In the genomic region with DNA sequence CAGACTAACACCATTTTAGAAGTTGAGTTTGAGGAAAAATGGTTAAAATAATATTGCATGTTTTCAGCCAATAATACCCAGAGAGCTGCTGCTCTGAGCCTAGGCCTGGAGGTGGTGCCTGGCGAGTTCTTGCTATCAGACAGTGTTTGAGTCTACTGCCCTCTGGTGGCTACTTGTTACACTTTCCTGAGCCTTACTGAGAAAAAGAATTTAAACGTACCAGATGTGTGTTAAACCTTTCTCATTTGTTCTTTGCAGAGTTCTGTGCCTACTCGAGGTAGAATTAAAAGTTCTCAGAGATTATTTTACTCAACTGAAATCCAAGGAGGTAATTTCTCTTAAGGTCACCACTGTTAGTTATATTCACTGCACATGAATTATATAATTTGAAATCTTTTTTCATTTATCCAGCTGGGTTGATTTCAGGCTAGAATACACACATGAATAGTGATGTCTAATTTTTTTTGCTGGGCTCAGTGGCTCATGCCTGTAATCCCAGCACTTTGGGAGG, we compare ENCODE assay signal across 8 cellular contexts. TPM values are rescaled to one million over a fixed set of nuclear protein-coding genes. Genes with fewer than 3 reads are reported as not detected.
A peak's percentile ranks its signal among the peaks of the same experiment; 100 is the strongest.
DNase-seq lines count a peak whose midpoint lies in the region; ATAC-seq and TF ChIP-seq lines count a peak whose summit lies in the region.

No MANE protein-coding gene starts in this region.

- H3K79me2 ChIP-seq in neural progenitor cell (ENCODE audit: low read depth): no peaks in the 10 kb centered on the region

- no peak overlapping the region for H3K4me3 ChIP-seq in fibroblast of pulmonary artery (replicated peaks; ENCODE audit: low read depth, low read length)
- no peak overlapping the region for H3K4me3 ChIP-seq in neural progenitor cell

- H3K9me3 Mint-ChIP-seq in activated T-cell treated with anti-CD3 and anti-CD28 coated beads, Interleukin-2, amount 50 U/mL, for 4 hours: no peaks in the 10 kb centered on the region
- no peaks in the 10 kb centered on the region for H3K9me3 Mint-ChIP-seq in neural progenitor cell

- H3K27me3 Mint-ChIP-seq in activated T-cell treated with anti-CD3 and anti-CD28 coated beads, Interleukin-2, amount 50 U/mL, for 4 hours (ENCODE audit: low read depth): no peaks in the 10 kb centered on the region
- H3K27me3 Mint-ChIP-seq in neural progenitor cell (ENCODE audit: insufficient read depth, low read depth): peaks cover 2% of the 10 kb centered on the region

- no peak overlapping the region for H3K27ac ChIP-seq in neural progenitor cell

- DNase-seq in DMS53 (lab: John Stamatoyannopoulos, UW) (peak; percentile 93), H4 (ENCODE audit: low spot score) (peak; percentile 82), M059J (ENCODE audit: low read depth) (peak; percentile 87), RKO (ENCODE audit: low spot score) (peak; percentile 94), fibroblast of pulmonary artery (ENCODE audit: low read depth) (peak; percentile 96), neural progenitor cell (ENCODE audit: low spot score) (peak; percentile 91), stromal cell of bone marrow (ENCODE audit: low read depth) (peak; percentile 72)
- peak; percentile 71 for DNase-seq in activated T-cell treated with anti-CD3 and anti-CD28 coated beads, Interleukin-2, amount 50 U/mL, for 4 hours

- H3K9me3 ChIP-seq in neural progenitor cell (ENCODE audit: low read depth): no peaks in the 10 kb centered on the region

- TF ChIP-seq CTCF in fibroblast of pulmonary artery (IDR thresholded peaks at IDR 0.05; ENCODE audit: low read length, missing control alignments): peak; percentile 83
- peak; percentile 92 for TF ChIP-seq CTCF in neural progenitor cell (IDR thresholded peaks at IDR 0.05)

- H3K4me3 Mint-ChIP-seq in activated T-cell treated with anti-CD3 and anti-CD28 coated beads, Interleukin-2, amount 50 U/mL, for 4 hours: no peak overlapping the region
- no peak overlapping the region for H3K4me3 Mint-ChIP-seq in neural progenitor cell

- no peak overlapping the region for H3K4me2 ChIP-seq in neural progenitor cell

- H2AFZ ChIP-seq in neural progenitor cell (replicated peaks): no peak overlapping the region

- no peak overlapping the region for H3K9ac ChIP-seq in neural progenitor cell

- peaks cover 7% of the 10 kb centered on the region for H3K36me3 Mint-ChIP-seq in activated T-cell treated with anti-CD3 and anti-CD28 coated beads, Interleukin-2, amount 50 U/mL, for 4 hours (ENCODE audit: insufficient read depth)
- peaks cover 10% of the 10 kb centered on the region for H3K36me3 Mint-ChIP-seq in neural progenitor cell

- no peak overlapping the region for H3K27ac Mint-ChIP-seq in neural progenitor cell

- H3K27me3 ChIP-seq in neural progenitor cell: no peaks in the 10 kb centered on the region

- H4K20me1 ChIP-seq in neural progenitor cell (ENCODE audit: low read depth): no peaks in the 10 kb centered on the region

- H3K4me1 ChIP-seq in neural progenitor cell: no peaks in the 10 kb centered on the region

- peak; percentile 93 to 99 for ATAC-seq in activated T-cell treated with anti-CD3 and anti-CD28 coated beads, Interleukin-2, amount 50 U/mL, for 4 hours

- no peaks in the 10 kb centered on the region for H3F3A ChIP-seq in neural progenitor cell (ENCODE audit: low read depth)

- H3K4me1 Mint-ChIP-seq in activated T-cell treated with anti-CD3 and anti-CD28 coated beads, Interleukin-2, amount 50 U/mL, for 4 hours (ENCODE audit: low read depth): peaks cover 5% of the 10 kb centered on the region
- H3K4me1 Mint-ChIP-seq in neural progenitor cell: peaks cover 8% of the 10 kb centered on the region

- H3K36me3 ChIP-seq in neural progenitor cell: no peaks in the 10 kb centered on the region

RNA-seq across cellular contexts. Expression of a gene that starts 38.2 kb away (rescaled TPM):
- total RNA-seq in H4 (2014; rRNA removed; shearing (Covaris generic)): 4.3 and 6.3 TPM in 2 replicates
- 4.1 and 13.5 TPM in 2 replicates for total RNA-seq in M059J (2014; rRNA removed; shearing (Covaris generic))
- 1 to 10 TPM; 7.2 to 9.8 (median 9.1) TPM for total RNA-seq in activated T-cell treated with anti-CD3 and anti-CD28 coated beads, Interleukin-2, amount 50 U/mL, for 4 hours
- 5.1 and 9.0 TPM in 2 replicates for total RNA-seq in neural progenitor cell (ENCODE audit: low replicate concordance)
